In genomic region chr14:38056270-38056669, GRCh38 we compare ENCODE assay signal across 17 cellular contexts.
DNase-seq lines count a peak whose midpoint lies in the region; ATAC-seq and TF ChIP-seq lines count a peak whose summit lies in the region.
"Had no signal": no experiment of that assay in that cellular context is flagged by ENCODE, and none has a peak within 500 bp of the region (broad histone marks: within the 10 kb centered on the region; RNA-seq: fewer than 3 reads in every experiment).

No MANE protein-coding gene starts in this region.

- peak overlapping the region; percentile 94 for H2AFZ ChIP-seq in Loucy (ENCODE audit: low read length)
- H2AFZ ChIP-seq: hepatocyte had no signal

- H3K36me3 ChIP-seq in Loucy (ENCODE audit: insufficient read depth, low read length): no peaks in the 10 kb centered on the region
- H3K36me3 ChIP-seq: thoracic aorta had no signal

- no peaks in the 10 kb centered on the region for H3K79me2 ChIP-seq in Loucy (ENCODE audit: insufficient read depth, low read length)
- H3K79me2 ChIP-seq: hepatocyte had no signal

- no peaks in the 10 kb centered on the region for H3K9me2 ChIP-seq in Loucy (replicated peaks; ENCODE audit: low read depth, low read length)

- H3K9me3 ChIP-seq in Loucy (ENCODE audit: insufficient read depth, low read depth, low read length): peaks cover 6% of the 10 kb centered on the region; the same call in 1 of the 2 replicates

- no peak overlapping the region for H3K4me3 ChIP-seq in Loucy (ENCODE audit: low read length, poor library complexity, severe bottlenecking)
- no peak overlapping the region for H3K4me3 ChIP-seq in epithelial cell of proximal tubule (ENCODE audit: low read depth, low read length)
- H3K4me3 ChIP-seq: hepatocyte, thoracic aorta had no signal

- no peak overlapping the region for H3K4me2 ChIP-seq in Loucy (ENCODE audit: low read depth, low read length, poor library complexity, severe bottlenecking)
- H3K4me2 ChIP-seq: hepatocyte had no signal

- no peaks in the 10 kb centered on the region for H3K27me3 ChIP-seq in Loucy (ENCODE audit: insufficient read depth, low read length, poor library complexity, severe bottlenecking)
- H3K27me3 ChIP-seq: hepatocyte had no signal

- no peak overlapping the region for H3K9ac ChIP-seq in Loucy (ENCODE audit: low read depth, low read length, poor library complexity, severe bottlenecking)

- H3K4me1 ChIP-seq in Loucy (ENCODE audit: insufficient read depth, low read length, poor library complexity, severe bottlenecking): peaks cover 4% of the 10 kb centered on the region

- DNase-seq in ACHN: peak; percentile 10
- peak; percentile 41 for DNase-seq in ELR (ENCODE audit: low read depth)
- DNase-seq in epithelial cell of proximal tubule (ENCODE audit: low read depth): no peak
- DNase-seq in left ventricle myocardium superior: no peak
- DNase-seq in cortex of kidney (lab: John Stamatoyannopoulos, UW): no peak
- no peak for DNase-seq in activated CD4-positive, alpha-beta T cell treated with anti-CD3 and anti-CD28 coated beads, Interleukin-2, amount 50 U/mL, for 1 hour
- DNase-seq in T1000 (lab: John Stamatoyannopoulos, UW): no peak
- DNase-seq: COR-L47, EL, H7, NCI-H1092 treated with DMSO at 0.1 percent for 48 hours, NCI-H2107, NCI-H524 treated with DMSO at 0.1 percent for 48 hours had no signal

- no peaks in the 10 kb centered on the region for H3F3A ChIP-seq in Loucy (ENCODE audit: low read depth)

- ATAC-seq in left ventricle myocardium superior: no peak
- ATAC-seq: Panc1 had no signal

- TF ChIP-seq CTCF in Loucy (conservative IDR thresholded peaks at IDR 0.05; ENCODE audit: low read length) (peak; percentile 64), epithelial cell of proximal tubule (conservative IDR thresholded peaks at IDR 0.05; ENCODE audit: low read depth, low read length) (peak; percentile 28)

- in situ Hi-C loops in ACHN (cut with HindIII; ENCODE audit: low pct_ligation_motif_present, low pct_unique_long_range_greater_than_20kb, low sequenced_read_pairs): no loop called here

- intact Hi-C loops in left ventricle myocardium superior (cut with micrococcal nuclease): no loop called here

- H4K20me1 ChIP-seq in Loucy (ENCODE audit: insufficient read depth, low read length, poor library complexity, severe bottlenecking): no peaks in the 10 kb centered on the region

Comparison
In these comparisons a context has a peak if more than half of its experiments do, and no peak if none do; other contexts are left out.
1. DNase-seq: peak in ACHN (single experiment) and ELR (single experiment); none in epithelial cell of proximal tubule (single experiment), left ventricle myocardium superior (single experiment), cortex of kidney (single experiment), activated CD4-positive, alpha-beta T cell treated with anti-CD3 and anti-CD28 coated beads, Interleukin-2, amount 50 U/mL, for 1 hour (single experiment) and T1000 (single experiment).